Comparison of ENCODE assay signal across 30 cellular contexts in the genomic region with DNA sequence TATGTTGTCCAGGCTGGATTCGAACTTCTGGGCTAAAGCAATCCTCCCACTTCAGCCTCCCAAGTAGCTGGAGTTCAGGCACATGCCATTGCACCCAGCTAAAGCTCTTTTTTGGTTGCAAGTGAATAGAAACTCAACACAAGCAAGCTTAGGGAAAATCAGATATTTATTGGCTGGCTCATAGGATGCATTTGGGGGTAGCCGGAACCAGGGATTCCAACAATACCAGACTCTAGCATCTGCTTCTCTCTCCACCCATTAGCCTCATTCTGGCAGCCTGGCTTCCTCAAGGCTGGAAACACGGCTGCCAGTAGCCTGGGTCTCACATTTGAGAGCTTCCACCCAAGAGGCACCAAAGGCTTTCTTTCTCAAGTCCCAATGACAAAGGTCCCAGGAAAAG. TPM values are rescaled to one million over a fixed set of nuclear protein-coding genes. Genes with fewer than 3 reads are reported as not detected.
"Had no signal": no experiment of that assay in that cellular context is flagged by ENCODE, and none has a peak within 500 bp of the region (broad histone marks: within the 10 kb centered on the region; RNA-seq: fewer than 3 reads in every experiment).

No MANE protein-coding gene starts in this region.

- H3K27ac ChIP-seq: brain microvascular endothelial cell, esophagus muscularis mucosa, gastrocnemius medialis had no signal

- H3K4me3 Mint-ChIP-seq: activated CD4-positive, alpha-beta memory T cell treated with anti-CD3 and anti-CD28 coated beads for 36 hours; activated CD4-positive, alpha-beta T cell treated with anti-CD3 and anti-CD28 coated beads for 36 hours; activated CD4-positive, alpha-beta T cell treated with anti-CD3 and anti-CD28 coated beads, Interleukin-2, amount 10 ng/mL, durations not matched to agents 24 days and 14 days; activated naive CD4-positive, alpha-beta T cell treated with anti-CD3 and anti-CD28 coated beads, Interleukin-2, amount 10 ng/mL, durations not matched to agents 7 days and 5 days; activated naive CD8-positive, alpha-beta T cell treated with anti-CD3 and anti-CD28 coated beads, Interleukin-2, amount 10 ng/mL, durations not matched to agents 7 days and 5 days; activated T-cell treated with anti-CD3 and anti-CD28 coated beads, Interleukin-2, amount 50 U/mL, for 24 hours; activated T-cell treated with anti-CD3 and anti-CD28 coated beads, Interleukin-2, amount 50 U/mL, for 72 hours; central memory CD8-positive, alpha-beta T cell; effector memory CD8-positive, alpha-beta T cell had no signal

- H3K36me3 ChIP-seq: brain microvascular endothelial cell, esophagus muscularis mucosa, gastrocnemius medialis had no signal

- H3K9me3 ChIP-seq: esophagus muscularis mucosa, gastrocnemius medialis had no signal

- H3K4me3 ChIP-seq: esophagus muscularis mucosa, gastrocnemius medialis had no signal

- H3K27me3 ChIP-seq: brain microvascular endothelial cell, esophagus muscularis mucosa, gastrocnemius medialis had no signal

- H3K4me1 Mint-ChIP-seq: activated naive CD4-positive, alpha-beta T cell treated with anti-CD3 and anti-CD28 coated beads, Interleukin-2, amount 10 ng/mL, durations not matched to agents 7 days and 5 days; central memory CD8-positive, alpha-beta T cell had no signal

- H3K9me3 Mint-ChIP-seq: activated CD4-positive, alpha-beta memory T cell treated with anti-CD3 and anti-CD28 coated beads for 36 hours; activated CD4-positive, alpha-beta T cell treated with anti-CD3 and anti-CD28 coated beads, Interleukin-2, amount 10 ng/mL, durations not matched to agents 24 days and 14 days; activated naive CD4-positive, alpha-beta T cell treated with anti-CD3 and anti-CD28 coated beads, Interleukin-2, amount 10 ng/mL, durations not matched to agents 7 days and 5 days; activated naive CD4-positive, alpha-beta T cell treated with anti-CD3 and anti-CD28 coated beads, Interleukin-2, amount 50 U/mL, for 72 hours; activated naive CD8-positive, alpha-beta T cell treated with anti-CD3 and anti-CD28 coated beads, Interleukin-2, amount 10 ng/mL, durations not matched to agents 7 days and 5 days; activated T-cell treated with anti-CD3 and anti-CD28 coated beads, Interleukin-2, amount 50 U/mL, for 24 hours; activated T-cell treated with anti-CD3 and anti-CD28 coated beads, Interleukin-2, amount 50 U/mL, for 72 hours; central memory CD8-positive, alpha-beta T cell; effector memory CD8-positive, alpha-beta T cell had no signal

- H3K27ac Mint-ChIP-seq: activated CD4-positive, alpha-beta memory T cell treated with anti-CD3 and anti-CD28 coated beads for 36 hours; activated CD4-positive, alpha-beta T cell treated with anti-CD3 and anti-CD28 coated beads for 36 hours; activated CD4-positive, alpha-beta T cell treated with anti-CD3 and anti-CD28 coated beads, Interleukin-2, amount 10 ng/mL, durations not matched to agents 24 days and 14 days; activated naive CD4-positive, alpha-beta T cell treated with anti-CD3 and anti-CD28 coated beads, Interleukin-2, amount 10 ng/mL, durations not matched to agents 7 days and 5 days; activated naive CD4-positive, alpha-beta T cell treated with anti-CD3 and anti-CD28 coated beads, Interleukin-2, amount 50 U/mL, for 72 hours; activated naive CD8-positive, alpha-beta T cell treated with anti-CD3 and anti-CD28 coated beads, Interleukin-2, amount 10 ng/mL, durations not matched to agents 7 days and 5 days; activated T-cell treated with anti-CD3 and anti-CD28 coated beads, Interleukin-2, amount 50 U/mL, for 24 hours; activated T-cell treated with anti-CD3 and anti-CD28 coated beads, Interleukin-2, amount 50 U/mL, for 72 hours; effector memory CD8-positive, alpha-beta T cell had no signal

- H3K36me3 Mint-ChIP-seq: activated CD4-positive, alpha-beta memory T cell treated with anti-CD3 and anti-CD28 coated beads for 36 hours; activated naive CD4-positive, alpha-beta T cell treated with anti-CD3 and anti-CD28 coated beads, Interleukin-2, amount 10 ng/mL, durations not matched to agents 7 days and 5 days; activated naive CD4-positive, alpha-beta T cell treated with anti-CD3 and anti-CD28 coated beads, Interleukin-2, amount 50 U/mL, for 72 hours; activated naive CD8-positive, alpha-beta T cell treated with anti-CD3 and anti-CD28 coated beads, Interleukin-2, amount 10 ng/mL, durations not matched to agents 7 days and 5 days had no signal

- ATAC-seq: activated CD4-positive, alpha-beta T cell treated with anti-CD3 and anti-CD28 coated beads for 36 hours; activated naive CD4-positive, alpha-beta T cell treated with anti-CD3 and anti-CD28 coated beads, Interleukin-2, amount 50 U/mL, for 72 hours; activated T-cell treated with anti-CD3 and anti-CD28 coated beads, Interleukin-2, amount 50 U/mL, for 72 hours; effector memory CD8-positive, alpha-beta T cell; gastrocnemius medialis had no signal

- H3K27me3 Mint-ChIP-seq: activated CD4-positive, alpha-beta T cell treated with anti-CD3 and anti-CD28 coated beads for 36 hours; activated T-cell treated with anti-CD3 and anti-CD28 coated beads, Interleukin-2, amount 50 U/mL, for 24 hours had no signal

- DNase-seq: activated CD4-positive, alpha-beta memory T cell treated with anti-CD3 and anti-CD28 coated beads for 36 hours; activated CD4-positive, alpha-beta T cell treated with anti-CD3 and anti-CD28 coated beads for 36 hours; activated CD4-positive, alpha-beta T cell treated with anti-CD3 and anti-CD28 coated beads, Interleukin-2, amount 10 ng/mL, durations not matched to agents 24 days and 14 days; activated CD4-positive, CD25-positive, alpha-beta regulatory T cell; activated CD4-positive, CD25-positive, alpha-beta regulatory T cell treated with anti-CD3 and anti-CD28 coated beads, Interleukin-2, amount 50 U/mL, for 72 hours; activated CD8-positive, alpha-beta memory T cell treated with anti-CD3 and anti-CD28 coated beads, Interleukin-2, amount 50 U/mL, for 48 hours; activated gamma-delta T cell; activated naive CD4-positive, alpha-beta T cell; activated naive CD4-positive, alpha-beta T cell treated with anti-CD3 and anti-CD28 coated beads, Interleukin-2, amount 10 ng/mL, durations not matched to agents 7 days and 5 days; activated naive CD8-positive, alpha-beta T cell treated with anti-CD3 and anti-CD28 coated beads, Interleukin-2, amount 10 ng/mL, durations not matched to agents 7 days and 5 days; activated T-cell treated with anti-CD3 and anti-CD28 coated beads for 4 hours; activated T-cell treated with anti-CD3 and anti-CD28 coated beads, Interleukin-2, amount 50 U/mL, for 24 hours; activated T-cell treated with anti-CD3 and anti-CD28 coated beads, Interleukin-2, amount 50 U/mL, for 72 hours; brain microvascular endothelial cell; cortex of kidney; dermis blood vessel endothelial cell; effector CD4-positive, alpha-beta T cell; effector memory CD8-positive, alpha-beta T cell; erythroblast; gastrocnemius medialis; glutamatergic neuron; T-helper 2 cell had no signal

RNA-seq across cellular contexts. Expression of a gene that starts 49.9 kb away (rescaled TPM):
- total RNA-seq: activated CD4-positive, alpha-beta memory T cell treated with anti-CD3 and anti-CD28 coated beads for 36 hours; activated CD4-positive, alpha-beta T cell treated with anti-CD3 and anti-CD28 coated beads for 36 hours; activated CD4-positive, alpha-beta T cell treated with anti-CD3 and anti-CD28 coated beads, Interleukin-2, amount 10 ng/mL, durations not matched to agents 24 days and 14 days; activated naive CD4-positive, alpha-beta T cell treated with anti-CD3 and anti-CD28 coated beads, Interleukin-2, amount 50 U/mL, for 72 hours; activated naive CD8-positive, alpha-beta T cell treated with anti-CD3 and anti-CD28 coated beads, Interleukin-2, amount 10 ng/mL, durations not matched to agents 7 days and 5 days; activated T-cell treated with anti-CD3 and anti-CD28 coated beads, Interleukin-2, amount 50 U/mL, for 72 hours; astrocyte; bronchial epithelial cell; cardiac septum; cerebellum; dermis blood vessel endothelial cell; esophagus muscularis mucosa; gastrocnemius medialis; T-helper 1 cell treated with Interleukin-12 subunit alpha and Interleukin-12 subunit beta and Interleukin-4 antibody, amounts not matched to agents 30 ng/mL and 1 ng/mL, for 36 hours had no signal
